In genomic region chr1:20411196-20411980, GRCh38 we compare ENCODE assay signal across 9 cellular contexts.
DNase-seq lines count a peak whose midpoint lies in the region; ATAC-seq and FAIRE-seq lines count a peak whose summit lies in the region.
"Had no signal": no experiment of that assay in that cellular context is flagged by ENCODE, and none has a peak within 500 bp of the region (broad histone marks: within the 10 kb centered on the region; RNA-seq: fewer than 3 reads in every experiment).

No MANE protein-coding gene starts in this region.

- H3K4me3 ChIP-seq in mesendoderm (ENCODE audit: low read length), result no peak overlapping the region

- no peak overlapping the region for H3K23ac ChIP-seq in mesendoderm (ENCODE audit: low read length)

- H2AK5ac ChIP-seq in mesendoderm (ENCODE audit: low read length), result no peak overlapping the region

- no peak overlapping the region for H3K4me2 ChIP-seq in mesendoderm (ENCODE audit: low read length)

- H3K27ac ChIP-seq in caudate nucleus (ENCODE audit: low read depth, low read length), result peak overlapping the region; percentile 48
- no peak overlapping the region for H3K27ac ChIP-seq in mesendoderm (ENCODE audit: low read depth, low read length)

- no peak overlapping the region for H3K18ac ChIP-seq in mesendoderm (ENCODE audit: low read length)

- WGBS in mesendoderm (ENCODE audit: extremely low coverage, insufficient coverage, low lambda C conversion rate), result no CpG with 5 or more reads among the region's 10 CpGs

- no peaks in the 10 kb centered on the region for H3K4me1 ChIP-seq in mesendoderm (ENCODE audit: control insufficient read depth, low read depth, low read length)

- no peak overlapping the region for H3K9ac ChIP-seq in mesendoderm (ENCODE audit: low read length)

- no peak overlapping the region for H2BK120ac ChIP-seq in mesendoderm (ENCODE audit: low read depth, low read length)

- no peak overlapping the region for H2BK5ac ChIP-seq in mesendoderm (ENCODE audit: low read length)

- no peaks in the 10 kb centered on the region for H3K36me3 ChIP-seq in mesendoderm (ENCODE audit: control insufficient read depth, insufficient read depth, low read length)

- H3K79me2 ChIP-seq in mesendoderm (ENCODE audit: control insufficient read depth, insufficient read depth, low read length), result no peaks in the 10 kb centered on the region

- no peak overlapping the region for H3K4ac ChIP-seq in mesendoderm (ENCODE audit: low read depth, low read length)

- H4K5ac ChIP-seq in mesendoderm (ENCODE audit: low read length), result no peak overlapping the region

- no peaks in the 10 kb centered on the region for H3K79me1 ChIP-seq in mesendoderm (ENCODE audit: low read length)

- FAIRE-seq in HTR-8/SVneo (lab: Jason Lieb, UNC), result peak; percentile 88

- no peak for ATAC-seq in GM19324 (IDR thresholded peaks at IDR 0.05; ENCODE audit: low FRiP score, unreplicated experiment)

- H3K27me3 ChIP-seq in mesendoderm (ENCODE audit: insufficient read depth, low read length, poor library complexity), result peaks cover 2% of the 10 kb centered on the region

- no peak overlapping the region for H4K8ac ChIP-seq in mesendoderm (ENCODE audit: low read depth, low read length)

- DNase-seq in Caki2 (ENCODE audit: low read depth), result peak; percentile 41
- DNase-seq in HTR-8/SVneo (ENCODE audit: insufficient read length, low spot score), result peak; percentile 82
- peak in 6 of 61 donors; percentile 17 to 45 (median 28) for DNase-seq in caudate nucleus (lab: John Stamatoyannopoulos, UW)
- DNase-seq in mesendoderm, result peak; percentile 72
- no peak for DNase-seq in NCI-H1092 treated with DMSO at 0.1 percent for 48 hours (lab: John Stamatoyannopoulos, UW)
- DNase-seq in NCI-H2107 treated with DMSO at 0.1 percent for 48 hours (lab: John Stamatoyannopoulos, UW; ENCODE audit: unreplicated experiment), result no peak
- no peak for DNase-seq in Kasumi-1 (lab: John Stamatoyannopoulos, UW)
- DNase-seq: NCI-H2029 had no signal

- H3K56ac ChIP-seq in mesendoderm (ENCODE audit: low read length), result no peak overlapping the region

- no peak overlapping the region for H2BK15ac ChIP-seq in mesendoderm (replicated peaks; ENCODE audit: low read depth)

- in situ Hi-C loops in Caki2 (cut with HindIII; ENCODE audit: low pct_unique_long_range_greater_than_20kb, low sequenced_read_pairs), result no loop called here

Comparison
In these comparisons a context has a peak if more than half of its experiments do, and no peak if none do; other contexts are left out.
1. DNase-seq: peak in Caki2 (single experiment), HTR-8/SVneo (single experiment) and mesendoderm (single experiment); none in NCI-H1092 treated with DMSO at 0.1 percent for 48 hours (single experiment), NCI-H2107 treated with DMSO at 0.1 percent for 48 hours (single experiment) and Kasumi-1 (0 of 2).